In genomic region chr15:90939756-90940155, GRCh38 we compare ENCODE assay signal across 32 cellular contexts.
"Had no signal": no experiment of that assay in that cellular context is flagged by ENCODE, and none has a peak within 500 bp of the region (broad histone marks: within the 10 kb centered on the region; RNA-seq: fewer than 3 reads in every experiment).

No MANE protein-coding gene starts in this region.

- H3K27ac Mint-ChIP-seq: activated CD4-positive, alpha-beta memory T cell treated with anti-CD3 and anti-CD28 coated beads for 36 hours; activated CD4-positive, alpha-beta T cell treated with anti-CD3 and anti-CD28 coated beads for 36 hours; activated CD4-positive, alpha-beta T cell treated with anti-CD3 and anti-CD28 coated beads, Interleukin-2, amount 10 ng/mL, durations not matched to agents 24 days and 14 days; activated CD8-positive, alpha-beta memory T cell treated with anti-CD3 and anti-CD28 coated beads, Interleukin-2, amount 10 ng/mL, durations not matched to agents 7 days and 5 days; activated CD8-positive, alpha-beta T cell treated with anti-CD3 and anti-CD28 coated beads, Interleukin-2, amount 10 ng/mL, durations not matched to agents 7 days and 5 days; activated naive CD4-positive, alpha-beta T cell treated with anti-CD3 and anti-CD28 coated beads for 36 hours; activated naive CD4-positive, alpha-beta T cell treated with anti-CD3 and anti-CD28 coated beads, Interleukin-2, amount 50 U/mL, for 24 hours; activated naive CD8-positive, alpha-beta T cell treated with anti-CD3 and anti-CD28 coated beads for 36 hours; activated naive CD8-positive, alpha-beta T cell treated with anti-CD3 and anti-CD28 coated beads, Interleukin-2, amount 50 U/mL, for 24 hours; activated T-helper 1 cell treated with anti-CD3 and anti-CD28 coated beads, Interleukin-12 subunit alpha, Interleukin-12 subunit beta, Interleukin-2, Interleukin-4 antibody, amounts not matched to agents 30 ng/mL and 10 ng/mL and 1 ng/mL, durations not matched to agents 14 hours and 24 hours and 36 hours; activated T-helper 2 cell treated with anti-CD3 and anti-CD28 coated beads, Interferon-gamma antibody, Interleukin-2, Interleukin-4, amounts not matched to agents 10 μg/mL and 5 μg/mL and 100 μg/mL, durations not matched to agents 14 hours and 24 hours and 36 hours had no signal

- H3K9me3 Mint-ChIP-seq: activated CD4-positive, alpha-beta memory T cell treated with anti-CD3 and anti-CD28 coated beads for 36 hours; activated CD4-positive, alpha-beta T cell treated with anti-CD3 and anti-CD28 coated beads, Interleukin-2, amount 10 ng/mL, durations not matched to agents 24 days and 14 days; activated naive CD4-positive, alpha-beta T cell treated with anti-CD3 and anti-CD28 coated beads for 36 hours; activated naive CD4-positive, alpha-beta T cell treated with anti-CD3 and anti-CD28 coated beads, Interleukin-2, amount 50 U/mL, for 24 hours; activated naive CD8-positive, alpha-beta T cell treated with anti-CD3 and anti-CD28 coated beads for 36 hours; activated naive CD8-positive, alpha-beta T cell treated with anti-CD3 and anti-CD28 coated beads, Interleukin-2, amount 50 U/mL, for 24 hours; activated T-helper 1 cell treated with anti-CD3 and anti-CD28 coated beads, Interleukin-12 subunit alpha, Interleukin-12 subunit beta, Interleukin-2, Interleukin-4 antibody, amounts not matched to agents 30 ng/mL and 10 ng/mL and 1 ng/mL, durations not matched to agents 14 hours and 24 hours and 36 hours; activated T-helper 2 cell treated with anti-CD3 and anti-CD28 coated beads, Interferon-gamma antibody, Interleukin-2, Interleukin-4, amounts not matched to agents 10 μg/mL and 5 μg/mL and 100 μg/mL, durations not matched to agents 14 hours and 24 hours and 36 hours; effector memory CD8-positive, alpha-beta T cell had no signal

- H3K27me3 ChIP-seq: adrenal gland, body of pancreas, esophagus muscularis mucosa, foreskin keratinocyte, gastrocnemius medialis had no signal

- H3K4me1 ChIP-seq: foreskin keratinocyte had no signal

- H3K4me3 ChIP-seq: adrenal gland, body of pancreas, esophagus muscularis mucosa, gastrocnemius medialis had no signal

- H3K27ac ChIP-seq: adrenal gland, body of pancreas, esophagus muscularis mucosa, foreskin keratinocyte, gastrocnemius medialis had no signal

- DNase-seq: activated CD4-positive, alpha-beta memory T cell treated with anti-CD3 and anti-CD28 coated beads for 36 hours; activated CD4-positive, alpha-beta T cell treated with anti-CD3 and anti-CD28 coated beads for 36 hours; activated CD4-positive, alpha-beta T cell treated with anti-CD3 and anti-CD28 coated beads, Interleukin-2, amount 10 ng/mL, durations not matched to agents 24 days and 14 days; activated CD4-positive, CD25-positive, alpha-beta regulatory T cell; activated CD4-positive, CD25-positive, alpha-beta regulatory T cell treated with anti-CD3 and anti-CD28 coated beads, Interleukin-2, amount 50 U/mL, for 72 hours; activated CD8-positive, alpha-beta memory T cell treated with anti-CD3 and anti-CD28 coated beads, Interleukin-2, amount 10 ng/mL, durations not matched to agents 7 days and 5 days; activated CD8-positive, alpha-beta memory T cell treated with anti-CD3 and anti-CD28 coated beads, Interleukin-2, amount 50 U/mL, for 4 hours; activated CD8-positive, alpha-beta T cell treated with anti-CD3 and anti-CD28 coated beads, Interleukin-2, amount 10 ng/mL, durations not matched to agents 7 days and 5 days; activated effector memory CD4-positive, alpha-beta T cell treated with anti-CD3 and anti-CD28 coated beads, Interleukin-2, amount 50 U/mL, for 16 hours; activated naive CD4-positive, alpha-beta T cell treated with anti-CD3 and anti-CD28 coated beads for 36 hours; activated naive CD8-positive, alpha-beta T cell treated with anti-CD3 and anti-CD28 coated beads for 36 hours; activated naive CD8-positive, alpha-beta T cell treated with anti-CD3 and anti-CD28 coated beads, Interleukin-2, amount 50 U/mL, for 24 hours; activated T-cell treated with anti-CD3 and anti-CD28 coated beads, Interleukin-2, amount 50 U/mL, for 1 hour; activated T-cell treated with anti-CD3 and anti-CD28 coated beads, Interleukin-2, amount 50 U/mL, for 48 hours; adrenal gland; amygdala; aorta; body of pancreas; caudate nucleus; cortex of kidney; dermis blood vessel endothelial cell; effector CD4-positive, alpha-beta T cell; effector memory CD8-positive, alpha-beta T cell; erythroblast; foreskin keratinocyte; gastrocnemius medialis; T-helper 1 cell; T-helper 2 cell had no signal

- H3K9me3 ChIP-seq: adrenal gland, body of pancreas, esophagus muscularis mucosa, gastrocnemius medialis had no signal

- H3K27me3 Mint-ChIP-seq: activated CD4-positive, alpha-beta memory T cell treated with anti-CD3 and anti-CD28 coated beads for 36 hours; activated CD4-positive, alpha-beta T cell treated with anti-CD3 and anti-CD28 coated beads for 36 hours; activated CD4-positive, alpha-beta T cell treated with anti-CD3 and anti-CD28 coated beads, Interleukin-2, amount 10 ng/mL, durations not matched to agents 24 days and 14 days; activated CD8-positive, alpha-beta memory T cell treated with anti-CD3 and anti-CD28 coated beads, Interleukin-2, amount 10 ng/mL, durations not matched to agents 7 days and 5 days; activated naive CD4-positive, alpha-beta T cell treated with anti-CD3 and anti-CD28 coated beads, Interleukin-2, amount 50 U/mL, for 24 hours; activated naive CD8-positive, alpha-beta T cell treated with anti-CD3 and anti-CD28 coated beads for 36 hours; activated naive CD8-positive, alpha-beta T cell treated with anti-CD3 and anti-CD28 coated beads, Interleukin-2, amount 50 U/mL, for 24 hours; effector memory CD8-positive, alpha-beta T cell had no signal

- H3K4me3 Mint-ChIP-seq: activated CD4-positive, alpha-beta memory T cell treated with anti-CD3 and anti-CD28 coated beads for 36 hours; activated CD4-positive, alpha-beta T cell treated with anti-CD3 and anti-CD28 coated beads for 36 hours; activated CD4-positive, alpha-beta T cell treated with anti-CD3 and anti-CD28 coated beads, Interleukin-2, amount 10 ng/mL, durations not matched to agents 24 days and 14 days; activated CD8-positive, alpha-beta memory T cell treated with anti-CD3 and anti-CD28 coated beads, Interleukin-2, amount 10 ng/mL, durations not matched to agents 7 days and 5 days; activated CD8-positive, alpha-beta T cell treated with anti-CD3 and anti-CD28 coated beads, Interleukin-2, amount 10 ng/mL, durations not matched to agents 7 days and 5 days; activated naive CD4-positive, alpha-beta T cell treated with anti-CD3 and anti-CD28 coated beads for 36 hours; activated naive CD4-positive, alpha-beta T cell treated with anti-CD3 and anti-CD28 coated beads, Interleukin-2, amount 50 U/mL, for 24 hours; activated naive CD8-positive, alpha-beta T cell treated with anti-CD3 and anti-CD28 coated beads for 36 hours; activated naive CD8-positive, alpha-beta T cell treated with anti-CD3 and anti-CD28 coated beads, Interleukin-2, amount 50 U/mL, for 24 hours; activated T-helper 1 cell treated with anti-CD3 and anti-CD28 coated beads, Interleukin-12 subunit alpha, Interleukin-12 subunit beta, Interleukin-2, Interleukin-4 antibody, amounts not matched to agents 30 ng/mL and 10 ng/mL and 1 ng/mL, durations not matched to agents 14 hours and 24 hours and 36 hours; effector memory CD8-positive, alpha-beta T cell had no signal

- ATAC-seq: activated CD4-positive, alpha-beta T cell treated with anti-CD3 and anti-CD28 coated beads for 36 hours; activated CD8-positive, alpha-beta memory T cell treated with anti-CD3 and anti-CD28 coated beads, Interleukin-2, amount 10 ng/mL, durations not matched to agents 7 days and 5 days; activated CD8-positive, alpha-beta T cell treated with anti-CD3 and anti-CD28 coated beads, Interleukin-2, amount 10 ng/mL, durations not matched to agents 7 days and 5 days; activated naive CD8-positive, alpha-beta T cell treated with anti-CD3 and anti-CD28 coated beads, Interleukin-2, amount 50 U/mL, for 24 hours; body of pancreas; effector memory CD8-positive, alpha-beta T cell; foreskin keratinocyte; gastrocnemius medialis had no signal
